Comparison of ENCODE assay signal across 12 cellular contexts in genomic region chr19:30856786-30857185, GRCh38.
"Had no signal": no experiment of that assay in that cellular context is flagged by ENCODE, and none has a peak within 500 bp of the region (broad histone marks: within the 10 kb centered on the region; RNA-seq: fewer than 3 reads in every experiment).

No MANE protein-coding gene starts in this region.

- ATAC-seq: gastrocnemius medialis; naive thymus-derived CD4-positive, alpha-beta T cell; right cardiac atrium; stimulated activated naive B cell treated with anti-CD40 and anti-IgM and Interleukin-4, amounts not matched to agents 10 μg/mL and 1 μg/mL and 100 μg/mL, for 72 hours; upper lobe of right lung had no signal

- DNase-seq: cortex of kidney; effector CD4-positive, alpha-beta T cell; foreskin fibroblast; gastrocnemius medialis; mesenchymal stem cell; midbrain; naive thymus-derived CD4-positive, alpha-beta T cell; right cardiac atrium; sigmoid colon; stimulated activated CD4-positive, alpha-beta T cell treated with anti-CD3 and anti-CD28 coated beads, Interleukin-2, amount 100 ng/mL, for 24 hours; stimulated activated naive B cell treated with anti-CD40 and anti-IgM and Interleukin-4, amounts not matched to agents 10 μg/mL and 1 μg/mL and 100 μg/mL, for 72 hours; upper lobe of right lung had no signal
